In genomic region chr13:77415253-77416127, GRCh38 we compare ENCODE assay signal across 13 cellular contexts.
A peak's percentile ranks its signal among the peaks of the same experiment; 100 is the strongest.
DNase-seq lines count a peak whose midpoint lies in the region; ATAC-seq and TF ChIP-seq lines count a peak whose summit lies in the region.
"Had no signal": no experiment of that assay in that cellular context is flagged by ENCODE, and none has a peak within 500 bp of the region (broad histone marks: within the 10 kb centered on the region; RNA-seq: fewer than 3 reads in every experiment).

No MANE protein-coding gene starts in this region.

- no peak overlapping the region for H4K8ac ChIP-seq in mesenchymal stem cell (ENCODE audit: low read length)

- H3K4me1 Mint-ChIP-seq in CD4-positive, alpha-beta T cell (ENCODE audit: low read depth) = no peaks in the 10 kb centered on the region
- H3K4me1 Mint-ChIP-seq: activated CD4-positive, alpha-beta memory T cell treated with anti-CD3 and anti-CD28 coated beads, Interleukin-2, amount 10 ng/mL, durations not matched to agents 7 days and 5 days had no signal

- no peak overlapping the region for H2BK5ac ChIP-seq in mesenchymal stem cell (ENCODE audit: low read depth, low read length, poor library complexity, severe bottlenecking)

- H3K9me3 Mint-ChIP-seq in CD4-positive, alpha-beta T cell = peaks cover 2% of the 10 kb centered on the region
- H3K9me3 Mint-ChIP-seq: activated CD4-positive, alpha-beta memory T cell treated with anti-CD3 and anti-CD28 coated beads, Interleukin-2, amount 10 ng/mL, durations not matched to agents 7 days and 5 days had no signal

- intact Hi-C loops in CD4-positive, alpha-beta T cell (cut with DNase I, micrococcal nuclease) = no loop called here
- intact Hi-C loops in thyroid gland (cut with DNase I) = no loop called here

- H3K23ac ChIP-seq in mesenchymal stem cell (ENCODE audit: low read length in 2 of 2) = no peak overlapping the region

- H3K9me3 ChIP-seq in mesenchymal stem cell (ENCODE audit: control insufficient read depth, low read length) (no peaks in the 10 kb centered on the region), thyroid gland (no peaks in the 10 kb centered on the region)
- no peaks in the 10 kb centered on the region for H3K9me3 ChIP-seq in CD4-positive, alpha-beta T cell (ENCODE audit: control insufficient read depth, low read length)

- no peak overlapping the region for H3K27ac Mint-ChIP-seq in CD4-positive, alpha-beta T cell
- H3K27ac Mint-ChIP-seq: activated CD4-positive, alpha-beta memory T cell treated with anti-CD3 and anti-CD28 coated beads, Interleukin-2, amount 10 ng/mL, durations not matched to agents 7 days and 5 days had no signal

- WGBS in mesenchymal stem cell = 81% methylated on average over 1 of the region's 1 CpG
- 94 to 100% methylated on average over 1 of the region's 1 CpG for WGBS in thyroid gland, 2 donors

- H3K18ac ChIP-seq in mesenchymal stem cell (ENCODE audit: low read depth in 1 of 2, low read length in 2 of 2) = no peak overlapping the region

- H3K4ac ChIP-seq in mesenchymal stem cell (ENCODE audit: low read depth in 1 of 2, low read length in 2 of 2) = no peak overlapping the region

- ATAC-seq in GM18907 (IDR thresholded peaks at IDR 0.05; ENCODE audit: unreplicated experiment) (peak; percentile 86), GM21717 (IDR thresholded peaks at IDR 0.05; ENCODE audit: unreplicated experiment) (peak; percentile 88), HG03469 (IDR thresholded peaks at IDR 0.05; ENCODE audit: unreplicated experiment) (peak; percentile 62)
- no peak for ATAC-seq in CD4-positive, alpha-beta T cell (ENCODE audit: poor library complexity)
- ATAC-seq: PC-3 had no signal

- no peak overlapping the region for H2BK12ac ChIP-seq in mesenchymal stem cell (ENCODE audit: low read length in 2 of 2)

- H3K27me3 Mint-ChIP-seq in CD4-positive, alpha-beta T cell = no peaks in the 10 kb centered on the region
- H3K27me3 Mint-ChIP-seq: activated CD4-positive, alpha-beta memory T cell treated with anti-CD3 and anti-CD28 coated beads, Interleukin-2, amount 10 ng/mL, durations not matched to agents 7 days and 5 days had no signal

- H2AFZ ChIP-seq in mesenchymal stem cell (ENCODE audit: low read depth, low read length) = no peak overlapping the region

- no peak for TF ChIP-seq CTCF in CD4-positive, alpha-beta T cell (IDR thresholded peaks at IDR 0.05)
- TF ChIP-seq CTCF in thyroid gland (IDR thresholded peaks at IDR 0.05) = no peak

- H3K4me3 ChIP-seq in mesenchymal stem cell (ENCODE audit: insufficient read depth in 1 of 2, low read depth in 1 of 2, low read length in 2 of 2) (no peak overlapping the region), thyroid gland (replicated peaks in 1 of 3) (no peak overlapping the region)
- H3K4me3 ChIP-seq: heart right ventricle had no signal

- H3K36me3 ChIP-seq in mesenchymal stem cell (ENCODE audit: control insufficient read depth in 1 of 2, insufficient read depth in 2 of 2, low read depth in 1 of 2, low read length in 2 of 2) (no peaks in the 10 kb centered on the region), thyroid gland (no peaks in the 10 kb centered on the region)
- H3K36me3 ChIP-seq: heart right ventricle had no signal

- CTCF ChIA-PET in CD4-positive, alpha-beta T cell (lab: Charles Lee) = no interaction called here

- H2BK15ac ChIP-seq in mesenchymal stem cell (ENCODE audit: low read depth, poor library complexity, severe bottlenecking) = no peak overlapping the region

- no peak overlapping the region for H3K4me3 Mint-ChIP-seq in CD4-positive, alpha-beta T cell
- H3K4me3 Mint-ChIP-seq: activated CD4-positive, alpha-beta memory T cell treated with anti-CD3 and anti-CD28 coated beads, Interleukin-2, amount 10 ng/mL, durations not matched to agents 7 days and 5 days had no signal

- no peak overlapping the region for H4K91ac ChIP-seq in mesenchymal stem cell (ENCODE audit: low read length)

- DNase-seq in mesenchymal stem cell = peak; percentile 3
- no peak for DNase-seq in CD4-positive, alpha-beta T cell
- no peak for DNase-seq in thyroid gland
- no peak for DNase-seq in AML-193 (lab: John Stamatoyannopoulos, UW)
- no peak for DNase-seq in NCI-H446 (lab: John Stamatoyannopoulos, UW)
- DNase-seq: activated CD4-positive, alpha-beta memory T cell treated with anti-CD3 and anti-CD28 coated beads, Interleukin-2, amount 10 ng/mL, durations not matched to agents 7 days and 5 days; central memory CD4-positive, alpha-beta T cell; GDM1; heart right ventricle; PC-3 had no signal

- H3K4me2 ChIP-seq in mesenchymal stem cell (ENCODE audit: low read length, poor library complexity, severe bottlenecking) = no peak overlapping the region

- no peak for TF ChIP-seq POLR2A in thyroid gland (IDR thresholded peaks at IDR 0.05)

- H3K4me1 ChIP-seq in mesenchymal stem cell (ENCODE audit: control insufficient read depth, insufficient read depth, low read depth, low read length) = no peaks in the 10 kb centered on the region
- H3K4me1 ChIP-seq in thyroid gland = no peaks in the 10 kb centered on the region

- H2AK5ac ChIP-seq in mesenchymal stem cell (ENCODE audit: low read length, severe bottlenecking) = no peak overlapping the region

- H3K27me3 ChIP-seq in mesenchymal stem cell (ENCODE audit: control insufficient read depth in 1 of 2, insufficient read depth in 1 of 2, low read length in 2 of 2) (no peaks in the 10 kb centered on the region), thyroid gland (no peaks in the 10 kb centered on the region)
- H3K27me3 ChIP-seq in CD4-positive, alpha-beta T cell (ENCODE audit: control insufficient read depth, insufficient read depth, low read length) = no peaks in the 10 kb centered on the region

- H3K14ac ChIP-seq in mesenchymal stem cell (ENCODE audit: low read length in 2 of 2) = no peak overlapping the region

- no peaks in the 10 kb centered on the region for H3K79me1 ChIP-seq in mesenchymal stem cell (replicated peaks; ENCODE audit: low read length, poor library complexity, severe bottlenecking)

- POLR2A ChIA-PET in CD4-positive, alpha-beta T cell (lab: Charles Lee) = interaction anchor here (1.0 kb wide), 1 partner anchor 36 kb away, joined by 3 read pairs; no protein-coding TSS in a partner anchor

- H3K36me3 Mint-ChIP-seq in CD4-positive, alpha-beta T cell (ENCODE audit: low read depth) = no peaks in the 10 kb centered on the region

- no peak overlapping the region for H3K9ac ChIP-seq in mesenchymal stem cell (ENCODE audit: low read length)

- no peak overlapping the region for H2BK120ac ChIP-seq in mesenchymal stem cell (ENCODE audit: low read depth, low read length)

- H3K27ac ChIP-seq in mesenchymal stem cell (ENCODE audit: low read length, poor library complexity, severe bottlenecking) (no peak overlapping the region), thyroid gland (no peak overlapping the region)
- H3K27ac ChIP-seq in CD4-positive, alpha-beta T cell (ENCODE audit: low read depth, low read length) = no peak overlapping the region
- H3K27ac ChIP-seq: heart right ventricle had no signal
